ENCODE assay signal across 3 cellular contexts in the genomic region with DNA sequence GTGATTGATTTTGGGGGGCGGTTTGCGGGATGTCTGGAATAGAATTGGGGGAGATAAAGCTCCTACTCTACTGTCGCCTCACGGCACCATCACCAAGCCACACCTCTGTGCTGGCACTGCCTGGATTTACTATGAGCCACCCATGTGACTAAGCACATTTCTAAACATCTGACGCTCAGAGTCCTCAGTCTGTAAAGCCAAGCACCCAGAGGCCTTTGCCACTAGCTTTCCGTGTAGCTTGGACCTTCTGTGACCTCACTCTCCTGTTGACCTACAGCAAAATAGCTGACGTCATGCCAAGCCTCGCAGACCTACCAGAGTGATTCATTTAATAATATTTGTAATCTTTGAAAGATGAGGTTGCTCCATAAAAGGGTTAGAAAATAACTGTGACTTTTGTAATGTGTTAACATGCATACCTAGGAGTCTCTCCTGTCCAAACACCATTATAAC.
TF ChIP-seq lines count a peak whose summit lies in the region.

No MANE protein-coding gene starts in this region.

TF ChIP-seq in SK-N-SH, 30 proteins besides CTCF, POLR2A, EP300 and RAD21 (continued from another document):
- TF ChIP-seq SMC3 (IDR thresholded peaks at IDR 0.05; ENCODE audit: low read depth, low read length), result no peak

TF ChIP-seq in SK-N-SH treated with all-trans-retinoic acid at 6 μM for 48 hours, 23 proteins besides CTCF, POLR2A, EP300 and RAD21 (continued from another document):
- TF ChIP-seq, protein P1, sequence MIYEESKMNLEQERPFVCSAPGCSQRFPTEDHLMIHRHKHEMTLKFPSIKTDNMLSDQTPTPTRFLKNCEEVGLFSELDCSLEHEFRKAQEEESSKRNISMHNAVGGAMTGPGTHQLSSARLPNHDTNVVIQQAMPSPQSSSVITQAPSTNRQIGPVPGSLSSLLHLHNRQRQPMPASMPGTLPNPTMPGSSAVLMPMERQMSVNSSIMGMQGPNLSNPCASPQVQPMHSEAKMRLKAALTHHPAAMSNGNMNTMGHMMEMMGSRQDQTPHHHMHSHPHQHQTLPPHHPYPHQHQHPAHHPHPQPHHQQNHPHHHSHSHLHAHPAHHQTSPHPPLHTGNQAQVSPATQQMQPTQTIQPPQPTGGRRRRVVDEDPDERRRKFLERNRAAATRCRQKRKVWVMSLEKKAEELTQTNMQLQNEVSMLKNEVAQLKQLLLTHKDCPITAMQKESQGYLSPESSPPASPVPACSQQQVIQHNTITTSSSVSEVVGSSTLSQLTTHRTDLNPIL (CRISPR knock-in tag; IDR thresholded peaks at IDR 0.05; ENCODE audit: low read depth), result no peak

TF ChIP-seq in K562, 482 proteins besides CTCF, POLR2A, EP300 and RAD21 (continued from another document):
- TF ChIP-seq ZNF316 (IDR thresholded peaks at IDR 0.05) (peak; percentile 34; the same call in 1 of the 2 replicates), ATF7 (IDR thresholded peaks at IDR 0.05) (peak; percentile 63; the same call in 1 of the 2 replicates), TGIF2 (CRISPR knock-in tag; IDR thresholded peaks at IDR 0.05) (no peak), ZNF696 (CRISPR knock-in tag; conservative IDR thresholded peaks at IDR 0.05) (no peak), ZNF644 (tag; IDR thresholded peaks at IDR 0.05; ENCODE audit: low read depth) (no peak), NFE2 (IDR thresholded peaks at IDR 0.05; ENCODE audit: low read depth) (0 out of 2 replicates have a peak, but pooled peaks have one; percentile 7), ZNF766 (CRISPR knock-in tag; conservative IDR thresholded peaks at IDR 0.05) (no peak)
- TF ChIP-seq, protein P2, sequence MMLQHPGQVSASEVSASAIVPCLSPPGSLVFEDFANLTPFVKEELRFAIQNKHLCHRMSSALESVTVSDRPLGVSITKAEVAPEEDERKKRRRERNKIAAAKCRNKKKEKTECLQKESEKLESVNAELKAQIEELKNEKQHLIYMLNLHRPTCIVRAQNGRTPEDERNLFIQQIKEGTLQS (IDR thresholded peaks at IDR 0.05), result peak; percentile 34
- TF ChIP-seq, protein P2 (CRISPR knock-in tag; conservative IDR thresholded peaks at IDR 0.05), result no peak
- TF ChIP-seq, protein P3, sequence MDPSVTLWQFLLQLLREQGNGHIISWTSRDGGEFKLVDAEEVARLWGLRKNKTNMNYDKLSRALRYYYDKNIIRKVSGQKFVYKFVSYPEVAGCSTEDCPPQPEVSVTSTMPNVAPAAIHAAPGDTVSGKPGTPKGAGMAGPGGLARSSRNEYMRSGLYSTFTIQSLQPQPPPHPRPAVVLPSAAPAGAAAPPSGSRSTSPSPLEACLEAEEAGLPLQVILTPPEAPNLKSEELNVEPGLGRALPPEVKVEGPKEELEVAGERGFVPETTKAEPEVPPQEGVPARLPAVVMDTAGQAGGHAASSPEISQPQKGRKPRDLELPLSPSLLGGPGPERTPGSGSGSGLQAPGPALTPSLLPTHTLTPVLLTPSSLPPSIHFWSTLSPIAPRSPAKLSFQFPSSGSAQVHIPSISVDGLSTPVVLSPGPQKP (CRISPR knock-in tag; IDR thresholded peaks at IDR 0.05), result no peak
- TF ChIP-seq, protein P4, sequence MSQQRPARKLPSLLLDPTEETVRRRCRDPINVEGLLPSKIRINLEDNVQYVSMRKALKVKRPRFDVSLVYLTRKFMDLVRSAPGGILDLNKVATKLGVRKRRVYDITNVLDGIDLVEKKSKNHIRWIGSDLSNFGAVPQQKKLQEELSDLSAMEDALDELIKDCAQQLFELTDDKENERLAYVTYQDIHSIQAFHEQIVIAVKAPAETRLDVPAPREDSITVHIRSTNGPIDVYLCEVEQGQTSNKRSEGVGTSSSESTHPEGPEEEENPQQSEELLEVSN (IDR thresholded peaks at IDR 0.05; ENCODE audit: borderline replicate concordance in 1 of 2, extremely low read depth in 1 of 2, insufficient read depth in 1 of 2, insufficient read length in 1 of 2, low read depth in 1 of 2, low read length in 1 of 2, poor library complexity in 1 of 2, severe bottlenecking in 1 of 2), result no peak
- TF ChIP-seq, protein P5, sequence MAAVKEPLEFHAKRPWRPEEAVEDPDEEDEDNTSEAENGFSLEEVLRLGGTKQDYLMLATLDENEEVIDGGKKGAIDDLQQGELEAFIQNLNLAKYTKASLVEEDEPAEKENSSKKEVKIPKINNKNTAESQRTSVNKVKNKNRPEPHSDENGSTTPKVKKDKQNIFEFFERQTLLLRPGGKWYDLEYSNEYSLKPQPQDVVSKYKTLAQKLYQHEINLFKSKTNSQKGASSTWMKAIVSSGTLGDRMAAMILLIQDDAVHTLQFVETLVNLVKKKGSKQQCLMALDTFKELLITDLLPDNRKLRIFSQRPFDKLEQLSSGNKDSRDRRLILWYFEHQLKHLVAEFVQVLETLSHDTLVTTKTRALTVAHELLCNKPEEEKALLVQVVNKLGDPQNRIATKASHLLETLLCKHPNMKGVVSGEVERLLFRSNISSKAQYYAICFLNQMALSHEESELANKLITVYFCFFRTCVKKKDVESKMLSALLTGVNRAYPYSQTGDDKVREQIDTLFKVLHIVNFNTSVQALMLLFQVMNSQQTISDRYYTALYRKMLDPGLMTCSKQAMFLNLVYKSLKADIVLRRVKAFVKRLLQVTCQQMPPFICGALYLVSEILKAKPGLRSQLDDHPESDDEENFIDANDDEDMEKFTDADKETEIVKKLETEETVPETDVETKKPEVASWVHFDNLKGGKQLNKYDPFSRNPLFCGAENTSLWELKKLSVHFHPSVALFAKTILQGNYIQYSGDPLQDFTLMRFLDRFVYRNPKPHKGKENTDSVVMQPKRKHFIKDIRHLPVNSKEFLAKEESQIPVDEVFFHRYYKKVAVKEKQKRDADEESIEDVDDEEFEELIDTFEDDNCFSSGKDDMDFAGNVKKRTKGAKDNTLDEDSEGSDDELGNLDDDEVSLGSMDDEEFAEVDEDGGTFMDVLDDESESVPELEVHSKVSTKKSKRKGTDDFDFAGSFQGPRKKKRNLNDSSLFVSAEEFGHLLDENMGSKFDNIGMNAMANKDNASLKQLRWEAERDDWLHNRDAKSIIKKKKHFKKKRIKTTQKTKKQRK (IDR thresholded peaks at IDR 0.05; ENCODE audit: borderline replicate concordance, low read depth, low read length), result no peak
